ENCODE assay signal across 8 cellular contexts in genomic region chr3:157087398-157088132, GRCh38.
DNase-seq lines count a peak whose midpoint lies in the region; ATAC-seq and TF ChIP-seq lines count a peak whose summit lies in the region.

No MANE protein-coding gene starts in this region.

- H3K36me3 ChIP-seq in HEK293 (ENCODE audit: control insufficient read depth in 2 of 2, insufficient read depth in 1 of 2, low read length in 2 of 2) (no peaks in the 10 kb centered on the region), smooth muscle cell (ENCODE audit: low read depth) (no peaks in the 10 kb centered on the region)

- no peaks in the 10 kb centered on the region for H3K36me3 Mint-ChIP-seq in WTC11
- H3K36me3 Mint-ChIP-seq in glutamatergic neuron (ENCODE audit: unreplicated experiment): no peaks in the 10 kb centered on the region

- peak overlapping the region; percentile 91 for H3K9ac ChIP-seq in smooth muscle cell (ENCODE audit: low read depth)

- H3K27me3 Mint-ChIP-seq in WTC11 (ENCODE audit: low read depth) (peaks cover 19% of the 10 kb centered on the region), glutamatergic neuron (ENCODE audit: unreplicated experiment) (no peaks in the 10 kb centered on the region)

- H3K9me3 ChIP-seq in HEK293 (ENCODE audit: control insufficient read depth, insufficient read depth, low read depth, low read length) (no peaks in the 10 kb centered on the region), smooth muscle cell (replicated peaks; ENCODE audit: low read depth) (no peaks in the 10 kb centered on the region)

- POLR2A ChIA-PET in HEK293 (lab: Yijun Ruan, JAX) (interaction anchor here (0.6 kb wide), 1 partner anchor 1431 kb away, joined by 5 read pairs; no protein-coding TSS in a partner anchor), WTC11 (lab: Charles Lee) (interaction anchor here (1.0 kb wide), 1 partner anchor 553 kb away, joined by 4 read pairs; no protein-coding TSS in a partner anchor)

- no peaks in the 10 kb centered on the region for H3K27me3 ChIP-seq in smooth muscle cell (ENCODE audit: low read depth)

- CTCF ChIA-PET in HEK293 (lab: Yijun Ruan, JAX) (interaction anchor here (0.6 to 3.7 kb wide), 6 partner anchors 44 to 1077 kb away, joined by 3 to 11 read pairs (median 4); partner anchors contain the start of gene TIPARP), WTC11 (lab: Charles Lee) (interaction anchor here (0.9 to 3.2 kb wide), 13 partner anchors 11 to 613 kb away, joined by 3 to 21 read pairs (median 6); partner anchors contain the start of gene TIPARP)

- TF ChIP-seq CTCF in HEK293 (tag by site-specific recombination; IDR thresholded peaks at IDR 0.05): no peak
- no peak for TF ChIP-seq CTCF in WTC11 (IDR thresholded peaks at IDR 0.05)
- no peak for TF ChIP-seq CTCF in glutamatergic neuron (IDR thresholded peaks at IDR 0.05; ENCODE audit: partially characterized antibody, unreplicated experiment)
- TF ChIP-seq CTCF in smooth muscle cell (IDR thresholded peaks at IDR 0.05; ENCODE audit: borderline replicate concordance, insufficient read depth, poor library complexity, severe bottlenecking): no peak

- peak overlapping the region; percentile 64 for H3K4me3 Mint-ChIP-seq in WTC11
- peak overlapping the region; percentile 83 for H3K4me3 Mint-ChIP-seq in glutamatergic neuron (ENCODE audit: unreplicated experiment)

- WGBS in smooth muscle cell (ENCODE audit: low lambda C conversion rate): 84% methylated on average over 6 of the region's 6 CpGs

- peaks cover 12% of the 10 kb centered on the region for H3F3A ChIP-seq in smooth muscle cell (ENCODE audit: low read depth)

- H3K4me1 ChIP-seq in HEK293 (ENCODE audit: control insufficient read depth, insufficient read depth, low read length): peaks cover 3% of the 10 kb centered on the region; the same call in 1 of the 2 replicates
- H3K4me1 ChIP-seq in smooth muscle cell (ENCODE audit: low read depth): peaks cover 8% of the 10 kb centered on the region

- ATAC-seq in WTC11: no peak
- no peak for ATAC-seq in HG02588 (IDR thresholded peaks at IDR 0.05; ENCODE audit: unreplicated experiment)

- no peaks in the 10 kb centered on the region for H3K79me2 ChIP-seq in smooth muscle cell (ENCODE audit: low read depth)

- H3K4me3 ChIP-seq in HEK293 (ENCODE audit: low read depth, low read length) (no peak overlapping the region), smooth muscle cell (peak overlapping the region; percentile 59)

- H3K27ac Mint-ChIP-seq in WTC11 (peak overlapping the region; percentile 92), glutamatergic neuron (ENCODE audit: unreplicated experiment) (peak overlapping the region; percentile 98)

- H4K20me1 ChIP-seq in smooth muscle cell (ENCODE audit: low read depth): no peaks in the 10 kb centered on the region

- H3K4me1 Mint-ChIP-seq in WTC11 (peaks cover 35% of the 10 kb centered on the region), glutamatergic neuron (ENCODE audit: low read depth, unreplicated experiment) (peaks cover 25% of the 10 kb centered on the region)

- H3K9me3 Mint-ChIP-seq in WTC11 (no peaks in the 10 kb centered on the region), glutamatergic neuron (ENCODE audit: unreplicated experiment) (peaks cover 4% of the 10 kb centered on the region)

- H2AFZ ChIP-seq in smooth muscle cell (ENCODE audit: low read depth): no peak overlapping the region

- DNase-seq in WTC11 (ENCODE audit: low spot score): no peak
- DNase-seq in glutamatergic neuron: no peak
- DNase-seq in smooth muscle cell (lab: John Stamatoyannopoulos, UW; ENCODE audit: unreplicated experiment): no peak
- no peak for DNase-seq in middle frontal gyrus (ENCODE audit: extremely low spot score, low spot score)
- no peak for DNase-seq in activated gamma-delta T cell treated with Interleukin-2 at 50 U/mL for 16 hours
- DNase-seq in NCI-H82 treated with DMSO at 0.1 percent for 48 hours (lab: John Stamatoyannopoulos, UW; ENCODE audit: unreplicated experiment): no peak

- H3K27ac ChIP-seq in HEK293 (ENCODE audit: extremely low read depth, low read depth, low read length) (no peak overlapping the region; the same call in 1 of the 2 replicates), smooth muscle cell (ENCODE audit: low read depth) (peak overlapping the region; percentile 99)

- H3K4me2 ChIP-seq in smooth muscle cell: peak overlapping the region; percentile 93

TF ChIP-seq in HEK293, 187 proteins besides CTCF, POLR2A, EP300 and RAD21:
- peak; percentile 32; the same call in 1 of the 2 replicates for TF ChIP-seq ZBTB20 (tag by site-specific recombination; IDR thresholded peaks at IDR 0.05)
- no peak for TF ChIP-seq ZNF112 (tag by site-specific recombination; IDR thresholded peaks at IDR 0.05)
TF ChIP-seq in HEK293: peak in this region for 1.

TF ChIP-seq in WTC11, 78 proteins besides CTCF, POLR2A, EP300 and RAD21:
- TF ChIP-seq FOXP1 (CRISPR knock-in tag; IDR thresholded peaks at IDR 0.05; ENCODE audit: borderline replicate concordance) (no peak), ZNF423 (CRISPR knock-in tag; IDR thresholded peaks at IDR 0.05) (0 out of 2 replicates have a peak, but pooled peaks have one; percentile 26), ELF4 (CRISPR knock-in tag; IDR thresholded peaks at IDR 0.05; ENCODE audit: low read depth) (no peak), ESRRA (CRISPR knock-in tag; IDR thresholded peaks at IDR 0.05; ENCODE audit: borderline replicate concordance) (no peak)

Comparison
In these comparisons a context has a peak if more than half of its experiments do, and no peak if none do; other contexts are left out.
1. Of the 8 proteins assayed by ChIP-seq in both HEK293 and WTC11: peak only in HEK293: none; only in WTC11: ZNF423; in both: none; in neither: 7.